Comparison of ENCODE assay signal across 8 cellular contexts in the genomic region with DNA sequence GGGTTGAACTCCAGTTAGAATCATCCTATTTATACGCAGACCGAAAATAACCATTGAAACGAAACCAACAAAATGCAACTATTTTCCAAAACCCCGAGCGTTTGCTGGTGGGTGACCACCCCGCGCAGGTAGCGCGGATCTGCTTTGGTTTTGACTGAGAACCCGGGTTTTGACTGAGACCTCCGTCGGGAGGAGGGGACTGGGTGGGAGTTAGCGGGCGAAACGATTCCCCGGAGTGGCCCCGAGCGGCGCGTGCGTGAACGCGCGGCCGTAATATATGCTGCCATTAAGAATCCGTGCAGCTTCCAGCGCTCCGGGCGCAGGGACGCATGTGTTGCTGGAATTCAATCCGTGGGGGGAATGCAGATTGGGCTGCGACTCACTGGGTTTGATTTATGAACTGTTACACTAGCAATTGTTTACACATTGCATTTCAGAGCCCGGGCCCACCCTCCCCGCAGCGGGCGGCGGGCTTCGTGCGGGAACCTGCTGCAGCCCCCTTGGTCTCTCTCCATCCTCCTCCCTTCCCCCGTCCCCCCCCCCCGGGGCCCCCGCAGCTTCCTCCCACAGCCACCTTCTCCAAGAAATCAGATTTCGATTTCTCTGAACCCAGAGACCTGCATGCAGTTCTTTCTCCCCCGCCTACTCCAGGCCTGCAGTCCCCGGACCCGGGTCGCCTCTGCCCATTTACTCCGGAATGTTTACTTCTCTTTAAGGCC. TPM values are rescaled to one million over a fixed set of nuclear protein-coding genes. Genes with fewer than 3 reads are reported as not detected.
DNase-seq lines count a peak whose midpoint lies in the region; ATAC-seq and TF ChIP-seq lines count a peak whose summit lies in the region.

No MANE protein-coding gene starts in this region.

- TF ChIP-seq CTCF in Panc1 (IDR thresholded peaks at IDR 0.05), result no peak

- DNase-seq in activated T-cell treated with anti-CD3 and anti-CD28 coated beads, Interleukin-2, amount 50 U/mL, for 1 hour, result peak; percentile 44
- DNase-seq in activated T-cell treated with anti-CD3 and anti-CD28 coated beads for 4 hours (no peak), Panc1 (ENCODE audit: low read depth, low spot score) (no peak), OCI-M2 (lab: John Stamatoyannopoulos, UW; ENCODE audit: unreplicated experiment) (no peak)
- no peak for DNase-seq in activated CD4-positive, CD25-positive, alpha-beta regulatory T cell treated with anti-CD3 and anti-CD28 coated beads, Interleukin-2, amount 50 U/mL, for 72 hours

- H3K4me1 ChIP-seq in Panc1 (ENCODE audit: control insufficient read depth, insufficient read depth, low read length), result peaks cover 10% of the 10 kb centered on the region
- peaks cover 22% of the 10 kb centered on the region for H3K4me1 ChIP-seq in ectodermal cell (ENCODE audit: control insufficient read depth, insufficient read depth, low read length)
- peaks cover 4 to 29% of the 10 kb centered on the region in 2 donors for H3K4me1 ChIP-seq in muscle layer of duodenum (ENCODE audit: control insufficient read depth in 1 of 2, insufficient read depth in 2 of 2, low read length in 2 of 2)

- H3K27me3 ChIP-seq in Panc1 (ENCODE audit: control insufficient read depth, insufficient read depth, low read length), result peaks cover 7% of the 10 kb centered on the region; the same call in 1 of the 2 replicates
- H3K27me3 ChIP-seq in ectodermal cell (ENCODE audit: control insufficient read depth, insufficient read depth, low read length, poor library complexity, severe bottlenecking), result peaks cover 100% of the 10 kb centered on the region
- peaks cover 84% of the 10 kb centered on the region for H3K27me3 ChIP-seq in muscle layer of duodenum (ENCODE audit: low read depth, low read length)

- H3K9me3 ChIP-seq in Panc1 (ENCODE audit: control insufficient read depth, insufficient read depth, low read depth, low read length), result no peaks in the 10 kb centered on the region
- no peaks in the 10 kb centered on the region for H3K9me3 ChIP-seq in ectodermal cell (ENCODE audit: control insufficient read depth, low read length)
- H3K9me3 ChIP-seq in muscle layer of duodenum (ENCODE audit: control insufficient read depth in 1 of 2, low read length in 2 of 2), result peaks cover 0 to 2% of the 10 kb centered on the region in 2 donors

- H3K4me3 ChIP-seq in Panc1 (ENCODE audit: low read depth in 2 of 2, low read length in 2 of 2) (peak overlapping the region; percentile 78 to 92), ectodermal cell (ENCODE audit: insufficient read depth, low read depth, low read length) (peak overlapping the region; percentile 53), muscle layer of duodenum (ENCODE audit: low read depth in 1 of 2, low read length in 2 of 2) (peak overlapping the region; percentile 57 to 79)

- WGBS in ectodermal cell, 2 experiments, result 0 to 1% methylated on average over 47 to 48 of the region's 48 CpGs

- ATAC-seq in Panc1 (peak; percentile 78), HG02870 (IDR thresholded peaks at IDR 0.05; ENCODE audit: unreplicated experiment) (no peak)

- POLR2A ChIA-PET in Panc1 (lab: Charles Lee), result no interaction called here

- peak overlapping the region; percentile 48; the same call in 1 of the 2 replicates for H3K27ac ChIP-seq in Panc1 (ENCODE audit: low read length)
- H3K27ac ChIP-seq in ectodermal cell (ENCODE audit: insufficient read depth, low read depth, low read length, poor library complexity, severe bottlenecking), result no peak overlapping the region
- peak overlapping the region; percentile 51 for H3K27ac ChIP-seq in muscle layer of duodenum (ENCODE audit: low read length)

- in situ Hi-C loops in Panc1 (cut with HindIII; ENCODE audit: low pct_unique_long_range_greater_than_20kb, low sequenced_read_pairs), result no loop called here

- intact Hi-C loops in Panc1 (cut with micrococcal nuclease; ENCODE audit: unreplicated experiment), result loop anchor here (10.0 kb wide), 1 partner anchor 522 kb away; no protein-coding TSS in a partner anchor

- CTCF ChIA-PET in Panc1 (lab: Charles Lee), result interaction anchor here (0.6 kb wide), 1 partner anchor 105 kb away, joined by 3 read pairs; no protein-coding TSS in a partner anchor

- BruUV-seq in Panc1 (replicated peaks; lab: Mats Ljungman, UMichigan), result no TSS peak

- no peaks in the 10 kb centered on the region for H3K36me3 ChIP-seq in Panc1 (ENCODE audit: control insufficient read depth, insufficient read depth, low read length)
- H3K36me3 ChIP-seq in ectodermal cell (ENCODE audit: control insufficient read depth, insufficient read depth, low read length), result no peaks in the 10 kb centered on the region
- no peaks in the 10 kb centered on the region for H3K36me3 ChIP-seq in muscle layer of duodenum (ENCODE audit: control insufficient read depth in 1 of 2, insufficient read depth in 2 of 2, low read length in 2 of 2)

RNA-seq across cellular contexts. Expression of a gene that starts 9.9 kb away (rescaled TPM):
- 0.18 TPM for total RNA-seq in Panc1 (2021; ENCODE audit: unreplicated experiment)
- not detected for polyA plus RNA-seq in Panc1 (2012; ENCODE audit: insufficient read length)
- polyA plus RNA-seq in ectodermal cell (2013, experiment 1 of 4), result 1.0 TPM
- 1.3 TPM for polyA plus RNA-seq in ectodermal cell (2013, experiment 2 of 4)
- 1.3 TPM for polyA plus RNA-seq in ectodermal cell (2013, experiment 3 of 4)
- 1.5 TPM for polyA plus RNA-seq in ectodermal cell (2013, experiment 4 of 4)
